ENCODE assay signal across 1 cellular context in the genomic region with DNA sequence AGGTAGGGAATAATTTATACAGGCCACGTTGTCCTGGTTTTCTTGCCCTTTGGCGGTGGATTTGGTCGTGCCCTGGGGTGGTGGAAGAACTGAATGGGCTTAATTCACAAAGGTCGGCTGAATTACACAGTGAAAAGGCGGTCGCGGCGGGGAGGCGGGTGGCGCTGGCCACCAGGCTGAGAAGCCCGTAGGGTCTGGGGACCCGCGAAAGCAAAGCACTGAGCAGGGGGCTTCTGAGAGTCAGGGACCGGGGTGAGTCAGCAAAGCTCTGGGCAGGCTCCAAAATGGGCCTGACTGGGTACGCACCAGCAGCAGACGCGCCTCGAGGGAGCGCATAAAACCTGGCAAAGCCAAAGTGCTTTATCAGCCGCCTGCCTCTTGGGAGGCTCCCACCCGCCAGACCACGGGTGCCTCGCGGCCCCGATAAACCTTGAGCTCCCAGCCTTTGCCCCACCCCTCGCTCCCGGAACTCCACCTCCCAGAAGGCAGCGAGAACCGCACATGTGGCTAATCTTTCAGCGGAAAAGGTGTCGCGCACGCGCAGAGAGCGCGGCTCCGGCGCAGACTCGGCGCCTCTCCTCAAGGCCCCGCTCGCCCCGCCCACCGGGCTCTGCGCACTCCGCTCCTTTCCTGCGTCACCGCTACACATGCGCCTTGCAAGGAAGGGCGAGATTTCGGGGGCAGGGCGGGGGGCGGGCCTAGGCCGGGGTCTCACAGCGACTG.
TF ChIP-seq lines count a peak whose summit lies in the region.

No MANE protein-coding gene starts in this region.

TF ChIP-seq in HepG2, 621 proteins besides CTCF, POLR2A, EP300 and RAD21 (continued from another document and continues in another):
- TF ChIP-seq, protein P1, sequence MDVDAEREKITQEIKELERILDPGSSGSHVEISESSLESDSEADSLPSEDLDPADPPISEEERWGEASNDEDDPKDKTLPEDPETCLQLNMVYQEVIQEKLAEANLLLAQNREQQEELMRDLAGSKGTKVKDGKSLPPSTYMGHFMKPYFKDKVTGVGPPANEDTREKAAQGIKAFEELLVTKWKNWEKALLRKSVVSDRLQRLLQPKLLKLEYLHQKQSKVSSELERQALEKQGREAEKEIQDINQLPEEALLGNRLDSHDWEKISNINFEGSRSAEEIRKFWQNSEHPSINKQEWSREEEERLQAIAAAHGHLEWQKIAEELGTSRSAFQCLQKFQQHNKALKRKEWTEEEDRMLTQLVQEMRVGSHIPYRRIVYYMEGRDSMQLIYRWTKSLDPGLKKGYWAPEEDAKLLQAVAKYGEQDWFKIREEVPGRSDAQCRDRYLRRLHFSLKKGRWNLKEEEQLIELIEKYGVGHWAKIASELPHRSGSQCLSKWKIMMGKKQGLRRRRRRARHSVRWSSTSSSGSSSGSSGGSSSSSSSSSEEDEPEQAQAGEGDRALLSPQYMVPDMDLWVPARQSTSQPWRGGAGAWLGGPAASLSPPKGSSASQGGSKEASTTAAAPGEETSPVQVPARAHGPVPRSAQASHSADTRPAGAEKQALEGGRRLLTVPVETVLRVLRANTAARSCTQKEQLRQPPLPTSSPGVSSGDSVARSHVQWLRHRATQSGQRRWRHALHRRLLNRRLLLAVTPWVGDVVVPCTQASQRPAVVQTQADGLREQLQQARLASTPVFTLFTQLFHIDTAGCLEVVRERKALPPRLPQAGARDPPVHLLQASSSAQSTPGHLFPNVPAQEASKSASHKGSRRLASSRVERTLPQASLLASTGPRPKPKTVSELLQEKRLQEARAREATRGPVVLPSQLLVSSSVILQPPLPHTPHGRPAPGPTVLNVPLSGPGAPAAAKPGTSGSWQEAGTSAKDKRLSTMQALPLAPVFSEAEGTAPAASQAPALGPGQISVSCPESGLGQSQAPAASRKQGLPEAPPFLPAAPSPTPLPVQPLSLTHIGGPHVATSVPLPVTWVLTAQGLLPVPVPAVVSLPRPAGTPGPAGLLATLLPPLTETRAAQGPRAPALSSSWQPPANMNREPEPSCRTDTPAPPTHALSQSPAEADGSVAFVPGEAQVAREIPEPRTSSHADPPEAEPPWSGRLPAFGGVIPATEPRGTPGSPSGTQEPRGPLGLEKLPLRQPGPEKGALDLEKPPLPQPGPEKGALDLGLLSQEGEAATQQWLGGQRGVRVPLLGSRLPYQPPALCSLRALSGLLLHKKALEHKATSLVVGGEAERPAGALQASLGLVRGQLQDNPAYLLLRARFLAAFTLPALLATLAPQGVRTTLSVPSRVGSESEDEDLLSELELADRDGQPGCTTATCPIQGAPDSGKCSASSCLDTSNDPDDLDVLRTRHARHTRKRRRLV (CRISPR knock-in tag; IDR thresholded peaks at IDR 0.05) = no peak; the same call in 1 of the 2 replicates
- TF ChIP-seq SP2 (CRISPR knock-in tag; IDR thresholded peaks at IDR 0.05) (no peak), ZFP62 (CRISPR knock-in tag; IDR thresholded peaks at IDR 0.05) (no peak), KAT2B (IDR thresholded peaks at IDR 0.05; ENCODE audit: borderline replicate concordance, low read depth, low read length) (no peak), ZNF780A (CRISPR knock-in tag; IDR thresholded peaks at IDR 0.05) (no peak), SPEN (CRISPR knock-in tag; IDR thresholded peaks at IDR 0.05; ENCODE audit: low read depth) (peak; percentile 56; the same call in 1 of the 2 replicates), HNRNPLL (IDR thresholded peaks at IDR 0.05; ENCODE audit: low read depth, low read length, poor library complexity, severe bottlenecking) (peak; percentile 98), GZF1 (CRISPR knock-in tag; IDR thresholded peaks at IDR 0.05) (no peak), CREM (IDR thresholded peaks at IDR 0.05) (peak; percentile 61), CREM (CRISPR knock-in tag; IDR thresholded peaks at IDR 0.05) (no peak), ETV5 (CRISPR knock-in tag; IDR thresholded peaks at IDR 0.05; ENCODE audit: borderline replicate concordance) (peak; percentile 52; the same call in 1 of the 2 replicates), TARDBP (CRISPR knock-in tag; IDR thresholded peaks at IDR 0.05) (no peak; the same call in 1 of the 2 replicates), KLF15 (CRISPR knock-in tag; IDR thresholded peaks at IDR 0.05; ENCODE audit: borderline replicate concordance) (no peak), ZNF451 (CRISPR knock-in tag; IDR thresholded peaks at IDR 0.05) (peak; percentile 64; the same call in 1 of the 2 replicates), PRPF4 (IDR thresholded peaks at IDR 0.05; ENCODE audit: low read depth, low read length, poor library complexity, severe bottlenecking) (no peak), ZNF768 (CRISPR knock-in tag; IDR thresholded peaks at IDR 0.05) (no peak), ZNF224 (CRISPR knock-in tag; IDR thresholded peaks at IDR 0.05) (no peak), SP4 (CRISPR knock-in tag; IDR thresholded peaks at IDR 0.05) (peak; percentile 72), RAD51 (IDR thresholded peaks at IDR 0.05; ENCODE audit: borderline replicate concordance) (no peak), ZNF879 (CRISPR knock-in tag; IDR thresholded peaks at IDR 0.05) (0 out of 2 replicates have a peak, but pooled peaks have one; percentile 77), ZNF180 (CRISPR knock-in tag; IDR thresholded peaks at IDR 0.05; ENCODE audit: borderline replicate concordance, low read depth) (no peak), ZNF782 (CRISPR knock-in tag; IDR thresholded peaks at IDR 0.05; ENCODE audit: borderline replicate concordance) (no peak), PRMT3 (CRISPR knock-in tag; IDR thresholded peaks at IDR 0.05; ENCODE audit: borderline replicate concordance, low read depth) (no peak), ZNF605 (CRISPR knock-in tag; IDR thresholded peaks at IDR 0.05) (peak; percentile 84), TRIM24 (CRISPR knock-in tag; IDR thresholded peaks at IDR 0.05) (no peak), ZNF331 (CRISPR knock-in tag; IDR thresholded peaks at IDR 0.05) (peak; percentile 76), ZNF430 (CRISPR knock-in tag; IDR thresholded peaks at IDR 0.05) (peak; percentile 91), FOXK2 (IDR thresholded peaks at IDR 0.05) (no peak), SMARCE1 (IDR thresholded peaks at IDR 0.05; ENCODE audit: borderline replicate concordance) (no peak), KMT2B (CRISPR knock-in tag; IDR thresholded peaks at IDR 0.05) (0 out of 2 replicates have a peak, but pooled peaks have one; percentile 31), FOSL1 (CRISPR knock-in tag; IDR thresholded peaks at IDR 0.05; ENCODE audit: borderline replicate concordance) (no peak), ZNF317 (CRISPR knock-in tag; IDR thresholded peaks at IDR 0.05) (peak; percentile 18; the same call in 1 of the 2 replicates), MTA3 (CRISPR knock-in tag; IDR thresholded peaks at IDR 0.05) (no peak), JARID2 (CRISPR knock-in tag; IDR thresholded peaks at IDR 0.05; ENCODE audit: insufficient replicate concordance) (no peak), GATA4 (IDR thresholded peaks at IDR 0.05; ENCODE audit: borderline replicate concordance, low read depth) (peak; percentile 68), ZMYM2 (CRISPR knock-in tag; IDR thresholded peaks at IDR 0.05) (peak; percentile 55; the same call in 1 of the 2 replicates), ZBTB42 (CRISPR knock-in tag; IDR thresholded peaks at IDR 0.05) (0 out of 2 replicates have a peak, but pooled peaks have one; percentile 21), ZNF101 (CRISPR knock-in tag; IDR thresholded peaks at IDR 0.05; ENCODE audit: borderline replicate concordance, low read depth) (no peak), ZNF333 (CRISPR knock-in tag; IDR thresholded peaks at IDR 0.05; ENCODE audit: borderline replicate concordance) (no peak; the same call in 1 of the 2 replicates), RXRA (CRISPR knock-in tag; IDR thresholded peaks at IDR 0.05) (0 out of 2 replicates have a peak, but pooled peaks have one; percentile 43), TCF7 (IDR thresholded peaks at IDR 0.05; ENCODE audit: low read depth) (no peak), ZNF572 (CRISPR knock-in tag; IDR thresholded peaks at IDR 0.05) (peak; percentile 70; the same call in 1 of the 2 replicates)
- TF ChIP-seq, protein P2, sequence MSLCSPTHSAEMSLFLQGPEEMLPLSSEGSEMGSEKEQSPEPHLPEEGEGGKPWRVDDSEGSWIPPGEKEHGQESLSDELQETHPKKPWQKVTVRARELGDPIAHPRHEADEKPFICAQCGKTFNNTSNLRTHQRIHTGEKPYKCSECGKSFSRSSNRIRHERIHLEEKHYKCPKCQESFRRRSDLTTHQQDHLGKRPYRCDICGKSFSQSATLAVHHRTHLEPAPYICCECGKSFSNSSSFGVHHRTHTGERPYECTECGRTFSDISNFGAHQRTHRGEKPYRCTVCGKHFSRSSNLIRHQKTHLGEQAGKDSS (CRISPR knock-in tag; IDR thresholded peaks at IDR 0.05; ENCODE audit: borderline replicate concordance, low read depth) = no peak; the same call in 1 of the 2 replicates
- TF ChIP-seq, protein P3, sequence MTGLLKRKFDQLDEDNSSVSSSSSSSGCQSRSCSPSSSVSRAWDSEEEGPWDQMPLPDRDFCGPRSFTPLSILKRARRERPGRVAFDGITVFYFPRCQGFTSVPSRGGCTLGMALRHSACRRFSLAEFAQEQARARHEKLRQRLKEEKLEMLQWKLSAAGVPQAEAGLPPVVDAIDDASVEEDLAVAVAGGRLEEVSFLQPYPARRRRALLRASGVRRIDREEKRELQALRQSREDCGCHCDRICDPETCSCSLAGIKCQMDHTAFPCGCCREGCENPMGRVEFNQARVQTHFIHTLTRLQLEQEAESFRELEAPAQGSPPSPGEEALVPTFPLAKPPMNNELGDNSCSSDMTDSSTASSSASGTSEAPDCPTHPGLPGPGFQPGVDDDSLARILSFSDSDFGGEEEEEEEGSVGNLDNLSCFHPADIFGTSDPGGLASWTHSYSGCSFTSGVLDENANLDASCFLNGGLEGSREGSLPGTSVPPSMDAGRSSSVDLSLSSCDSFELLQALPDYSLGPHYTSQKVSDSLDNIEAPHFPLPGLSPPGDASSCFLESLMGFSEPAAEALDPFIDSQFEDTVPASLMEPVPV (CRISPR knock-in tag; IDR thresholded peaks at IDR 0.05) = peak; percentile 67; the same call in 1 of the 2 replicates
- TF ChIP-seq, protein P4, sequence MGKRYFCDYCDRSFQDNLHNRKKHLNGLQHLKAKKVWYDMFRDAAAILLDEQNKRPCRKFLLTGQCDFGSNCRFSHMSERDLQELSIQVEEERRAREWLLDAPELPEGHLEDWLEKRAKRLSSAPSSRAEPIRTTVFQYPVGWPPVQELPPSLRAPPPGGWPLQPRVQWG (CRISPR knock-in tag; IDR thresholded peaks at IDR 0.05; ENCODE audit: borderline replicate concordance, low read depth) = no peak
- TF ChIP-seq, protein P5, sequence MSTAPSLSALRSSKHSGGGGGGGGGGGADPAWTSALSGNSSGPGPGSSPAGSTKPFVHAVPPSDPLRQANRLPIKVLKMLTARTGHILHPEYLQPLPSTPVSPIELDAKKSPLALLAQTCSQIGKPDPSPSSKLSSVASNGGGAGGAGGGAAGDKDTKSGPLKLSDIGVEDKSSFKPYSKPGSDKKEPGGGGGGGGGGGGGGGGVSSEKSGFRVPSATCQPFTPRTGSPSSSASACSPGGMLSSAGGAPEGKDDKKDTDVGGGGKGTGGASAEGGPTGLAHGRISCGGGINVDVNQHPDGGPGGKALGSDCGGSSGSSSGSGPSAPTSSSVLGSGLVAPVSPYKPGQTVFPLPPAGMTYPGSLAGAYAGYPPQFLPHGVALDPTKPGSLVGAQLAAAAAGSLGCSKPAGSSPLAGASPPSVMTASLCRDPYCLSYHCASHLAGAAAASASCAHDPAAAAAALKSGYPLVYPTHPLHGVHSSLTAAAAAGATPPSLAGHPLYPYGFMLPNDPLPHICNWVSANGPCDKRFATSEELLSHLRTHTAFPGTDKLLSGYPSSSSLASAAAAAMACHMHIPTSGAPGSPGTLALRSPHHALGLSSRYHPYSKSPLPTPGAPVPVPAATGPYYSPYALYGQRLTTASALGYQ (CRISPR knock-in tag; IDR thresholded peaks at IDR 0.05) = no peak
- TF ChIP-seq, protein P6, sequence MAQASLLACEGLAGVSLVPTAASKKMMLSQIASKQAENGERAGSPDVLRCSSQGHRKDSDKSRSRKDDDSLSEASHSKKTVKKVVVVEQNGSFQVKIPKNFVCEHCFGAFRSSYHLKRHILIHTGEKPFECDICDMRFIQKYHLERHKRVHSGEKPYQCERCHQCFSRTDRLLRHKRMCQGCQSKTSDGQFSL (CRISPR knock-in tag; IDR thresholded peaks at IDR 0.05) = no peak
- TF ChIP-seq, protein P7, sequence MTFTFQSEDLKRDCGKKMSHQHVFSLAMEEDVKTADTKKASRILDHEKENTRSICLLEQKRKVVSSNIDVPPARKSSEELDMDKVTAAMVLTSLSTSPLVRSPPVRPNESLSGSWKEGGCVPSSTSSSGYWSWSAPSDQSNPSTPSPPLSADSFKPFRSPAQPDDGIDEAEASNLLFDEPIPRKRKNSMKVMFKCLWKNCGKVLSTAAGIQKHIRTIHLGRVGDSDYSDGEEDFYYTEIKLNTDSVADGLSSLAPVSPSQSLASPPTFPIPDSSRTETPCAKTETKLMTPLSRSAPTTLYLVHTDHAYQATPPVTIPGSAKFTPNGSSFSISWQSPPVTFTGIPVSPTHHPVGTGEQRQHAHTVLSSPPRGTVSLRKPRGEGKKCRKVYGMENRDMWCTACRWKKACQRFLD (CRISPR knock-in tag; IDR thresholded peaks at IDR 0.05; ENCODE audit: borderline replicate concordance) = no peak
- TF ChIP-seq, protein P8, sequence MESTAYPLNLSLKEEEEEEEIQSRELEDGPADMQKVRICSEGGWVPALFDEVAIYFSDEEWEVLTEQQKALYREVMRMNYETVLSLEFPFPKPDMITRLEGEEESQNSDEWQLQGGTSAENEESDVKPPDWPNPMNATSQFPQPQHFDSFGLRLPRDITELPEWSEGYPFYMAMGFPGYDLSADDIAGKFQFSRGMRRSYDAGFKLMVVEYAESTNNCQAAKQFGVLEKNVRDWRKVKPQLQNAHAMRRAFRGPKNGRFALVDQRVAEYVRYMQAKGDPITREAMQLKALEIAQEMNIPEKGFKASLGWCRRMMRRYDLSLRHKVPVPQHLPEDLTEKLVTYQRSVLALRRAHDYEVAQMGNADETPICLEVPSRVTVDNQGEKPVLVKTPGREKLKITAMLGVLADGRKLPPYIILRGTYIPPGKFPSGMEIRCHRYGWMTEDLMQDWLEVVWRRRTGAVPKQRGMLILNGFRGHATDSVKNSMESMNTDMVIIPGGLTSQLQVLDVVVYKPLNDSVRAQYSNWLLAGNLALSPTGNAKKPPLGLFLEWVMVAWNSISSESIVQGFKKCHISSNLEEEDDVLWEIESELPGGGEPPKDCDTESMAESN (CRISPR knock-in tag; conservative IDR thresholded peaks at IDR 0.05) = no peak
